1 cellular context compared by ENCODE assay signal in genomic region chr2:235500110-235500760, GRCh38.
TF ChIP-seq lines count a peak whose summit lies in the region.

No MANE protein-coding gene starts in this region.

TF ChIP-seq in GM23338, 12 proteins besides CTCF, POLR2A, EP300 and RAD21 (continued from another document):
- TF ChIP-seq ZNF462 (CRISPR knock-in tag; IDR thresholded peaks at IDR 0.05) (no peak), EZH2 (IDR thresholded peaks at IDR 0.05; ENCODE audit: low read depth, unreplicated experiment) (no peak)
